1 cellular context compared by ENCODE assay signal in genomic region chrX:9367437-9367836, GRCh38.
TF ChIP-seq lines count a peak whose summit lies in the region.

No MANE protein-coding gene starts in this region.

TF ChIP-seq in HepG2, 621 proteins besides CTCF, POLR2A, EP300 and RAD21 (continued from another document):
- peak in 1 of 2 experiments; percentile 81; a peak in 2 of 4 replicates for TF ChIP-seq ATF4 (CRISPR knock-in tag; IDR thresholded peaks at IDR 0.05)
- TF ChIP-seq POLR2AphosphoS5 (IDR thresholded peaks at IDR 0.05; ENCODE audit: low read depth, low read length): no peak
- no peak for TF ChIP-seq KDM5B (CRISPR knock-in tag; IDR thresholded peaks at IDR 0.05; ENCODE audit: borderline replicate concordance)
- TF ChIP-seq ZNF569 (CRISPR knock-in tag; IDR thresholded peaks at IDR 0.05; ENCODE audit: borderline replicate concordance): no peak
- no peak for TF ChIP-seq MTA1 (CRISPR knock-in tag; IDR thresholded peaks at IDR 0.05; ENCODE audit: borderline replicate concordance)
- TF ChIP-seq TEF (CRISPR knock-in tag; IDR thresholded peaks at IDR 0.05): no peak
